In genomic region chr9:33818832-33819500, GRCh38 we compare ENCODE assay signal across 8 cellular contexts. TPM values are rescaled to one million over a fixed set of nuclear protein-coding genes. Genes with fewer than 3 reads are reported as not detected.
DNase-seq lines count a peak whose midpoint lies in the region; ATAC-seq and TF ChIP-seq lines count a peak whose summit lies in the region.

No MANE protein-coding gene starts in this region.

- no peaks in the 10 kb centered on the region for H3K36me3 ChIP-seq in A673 (ENCODE audit: insufficient read depth, low read length, poor library complexity, severe bottlenecking)
- H3K36me3 ChIP-seq in HUES48 (ENCODE audit: control insufficient read depth, insufficient read depth, low read length): no peaks in the 10 kb centered on the region

- POLR2A ChIA-PET in A673 (lab: Charles Lee; ENCODE audit: low non-redundant PET) (no interaction called here), GM10248 (lab: Yijun Ruan, JAX) (no interaction called here)

- peak overlapping the region; percentile 41 for H3K27ac ChIP-seq in A673 (ENCODE audit: low read depth, low read length, poor library complexity, severe bottlenecking)
- peak overlapping the region; percentile 37 for H3K27ac ChIP-seq in HUES48 (ENCODE audit: low read depth, low read length)

- H3K4me1 ChIP-seq in A673 (ENCODE audit: insufficient read depth, low read length, poor library complexity, severe bottlenecking) (peaks cover 30% of the 10 kb centered on the region), HUES48 (ENCODE audit: control insufficient read depth, insufficient read depth, low read length) (peaks cover 21% of the 10 kb centered on the region), mononuclear cell (ENCODE audit: insufficient read depth, low read length) (peaks cover 60% of the 10 kb centered on the region)

- ATAC-seq in HG03097 (IDR thresholded peaks at IDR 0.05; ENCODE audit: low FRiP score, unreplicated experiment): no peak

- H3K4me3 ChIP-seq in A673 (ENCODE audit: low read depth, low read length, poor library complexity, severe bottlenecking): peak overlapping the region; percentile 87
- peak overlapping the region; percentile 95 for H3K4me3 ChIP-seq in HUES48 (ENCODE audit: low read depth, low read length)
- H3K4me3 ChIP-seq in cardiac fibroblast (replicated peaks in 1 of 2; ENCODE audit: low read depth in 2 of 2, low read length in 2 of 2): peak overlapping the region; percentile 85 to 90
- peak overlapping the region; percentile 92 for H3K4me3 ChIP-seq in mononuclear cell (ENCODE audit: low read length)

- no peak for DNase-seq in A673 (ENCODE audit: low spot score)
- peak; percentile 35 to 67 for DNase-seq in cardiac fibroblast (ENCODE audit: low read depth in 2 of 2)
- DNase-seq in GM10248 (ENCODE audit: extremely low spot score): no peak
- no peak for DNase-seq in NCI-H510A treated with DMSO at 0.1 percent for 48 hours (lab: John Stamatoyannopoulos, UW)
- no peak for DNase-seq in head of caudate nucleus

- H3K9me3 ChIP-seq in A673 (ENCODE audit: low read depth, low read length, poor library complexity, severe bottlenecking) (no peaks in the 10 kb centered on the region), HUES48 (ENCODE audit: control insufficient read depth, insufficient read depth, low read length) (no peaks in the 10 kb centered on the region), mononuclear cell (ENCODE audit: low read depth, low read length) (no peaks in the 10 kb centered on the region)

- CTCF ChIA-PET in A673 (lab: Charles Lee): no interaction called here
- CTCF ChIA-PET in GM10248 (lab: Yijun Ruan, JAX): interaction anchor here (1.6 kb wide), 1 partner anchor 40 kb away, joined by 4 read pairs; no protein-coding TSS in a partner anchor

- TF ChIP-seq CTCF in A673 (conservative IDR thresholded peaks at IDR 0.05; ENCODE audit: low read depth, low read length) (no peak), cardiac fibroblast (IDR thresholded peaks at IDR 0.05; ENCODE audit: low read depth, low read length) (no peak), GM10248 (IDR thresholded peaks at IDR 0.05; ENCODE audit: control extremely low read depth, extremely low read depth, low read depth, missing control alignments) (no peak)

- no TSS peak for BruUV-seq in A673 (replicated peaks; lab: Mats Ljungman, UMichigan)

- intact Hi-C loops in A673 (cut with micrococcal nuclease; ENCODE audit: unreplicated experiment): no loop called here
- intact Hi-C loops in head of caudate nucleus (cut with DNase I): loop anchor here (10.0 kb wide), 2 partner anchors 96 to 226 kb away; partner anchors contain the start of gene UBAP2

- no peak overlapping the region for H3K9ac ChIP-seq in HUES48 (ENCODE audit: low read depth, low read length)

- H3K27me3 ChIP-seq in A673 (replicated peaks; ENCODE audit: insufficient read depth, low read depth, low read length, poor library complexity): no peaks in the 10 kb centered on the region
- no peaks in the 10 kb centered on the region for H3K27me3 ChIP-seq in HUES48 (ENCODE audit: control insufficient read depth, insufficient read depth, low read length)
- no peaks in the 10 kb centered on the region for H3K27me3 ChIP-seq in mononuclear cell (ENCODE audit: insufficient read depth, low read length)

RNA-seq across cellular contexts. Expression of gene UBE2R2, which starts 2.0 kb away (rescaled TPM):
- total RNA-seq in A673 (2021) (49.2 and 51.2 TPM in 2 replicates), mononuclear cell (21.2 TPM)

RNA-seq across cellular contexts. Expression of gene PRSS3, which starts 23.6 kb away (rescaled TPM):
- not detected in 2 replicates for total RNA-seq in A673 (2021)
- total RNA-seq in mononuclear cell: not detected

Comparison
In these comparisons a context has a peak if more than half of its experiments do, and no peak if none do; other contexts are left out.
1. DNase-seq: peak in cardiac fibroblast (2 of 2); none in A673 (single experiment), GM10248 (single experiment), NCI-H510A treated with DMSO at 0.1 percent for 48 hours (single experiment) and head of caudate nucleus (0 of 42).
2. Peak in every context shown above with its lines, with median percentiles within 50 percentile points of each other: H3K4me3 ChIP-seq.